1 cellular context compared by ENCODE assay signal in the genomic region with DNA sequence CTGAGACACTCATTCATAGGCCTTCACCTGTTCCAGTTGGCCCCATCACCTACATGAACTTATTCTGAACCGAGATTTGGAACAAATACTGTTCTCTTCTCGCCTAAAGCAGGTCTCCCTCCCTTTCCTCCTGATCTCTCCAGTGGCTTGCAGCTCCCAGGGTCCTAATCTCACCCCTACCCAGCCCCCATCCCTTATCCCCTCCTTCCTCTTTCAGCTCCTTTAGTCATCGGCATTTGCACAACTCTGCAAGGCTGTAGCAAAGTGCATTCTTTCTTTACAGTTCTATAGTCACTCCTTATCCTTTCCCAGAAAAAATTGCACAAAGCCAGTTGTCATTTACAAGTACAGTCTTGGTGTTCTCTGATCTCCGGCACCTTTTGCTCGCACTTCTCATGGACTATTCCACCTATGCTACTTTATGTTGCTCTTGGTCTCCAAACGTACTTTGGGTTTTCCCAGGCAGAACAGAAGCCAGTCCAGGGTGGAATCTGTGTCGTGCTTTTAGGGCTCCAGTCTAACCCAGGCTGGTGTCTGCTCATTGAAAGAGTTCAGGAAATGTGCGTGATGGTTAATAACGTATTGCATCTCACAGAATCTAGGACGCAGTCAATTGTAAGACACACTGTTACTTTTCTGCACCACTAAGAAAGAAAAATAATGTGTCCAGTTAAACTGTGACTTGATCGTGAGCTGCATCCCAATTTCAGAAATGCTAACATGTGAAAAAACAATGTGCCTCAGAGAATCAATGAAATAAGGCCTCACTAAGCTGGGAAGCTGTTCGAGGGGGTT.
TF ChIP-seq lines count a peak whose summit lies in the region.

No MANE protein-coding gene starts in this region.

TF ChIP-seq in GM23338, 12 proteins besides CTCF, POLR2A, EP300 and RAD21 (continued from another document):
- TF ChIP-seq, protein P1, sequence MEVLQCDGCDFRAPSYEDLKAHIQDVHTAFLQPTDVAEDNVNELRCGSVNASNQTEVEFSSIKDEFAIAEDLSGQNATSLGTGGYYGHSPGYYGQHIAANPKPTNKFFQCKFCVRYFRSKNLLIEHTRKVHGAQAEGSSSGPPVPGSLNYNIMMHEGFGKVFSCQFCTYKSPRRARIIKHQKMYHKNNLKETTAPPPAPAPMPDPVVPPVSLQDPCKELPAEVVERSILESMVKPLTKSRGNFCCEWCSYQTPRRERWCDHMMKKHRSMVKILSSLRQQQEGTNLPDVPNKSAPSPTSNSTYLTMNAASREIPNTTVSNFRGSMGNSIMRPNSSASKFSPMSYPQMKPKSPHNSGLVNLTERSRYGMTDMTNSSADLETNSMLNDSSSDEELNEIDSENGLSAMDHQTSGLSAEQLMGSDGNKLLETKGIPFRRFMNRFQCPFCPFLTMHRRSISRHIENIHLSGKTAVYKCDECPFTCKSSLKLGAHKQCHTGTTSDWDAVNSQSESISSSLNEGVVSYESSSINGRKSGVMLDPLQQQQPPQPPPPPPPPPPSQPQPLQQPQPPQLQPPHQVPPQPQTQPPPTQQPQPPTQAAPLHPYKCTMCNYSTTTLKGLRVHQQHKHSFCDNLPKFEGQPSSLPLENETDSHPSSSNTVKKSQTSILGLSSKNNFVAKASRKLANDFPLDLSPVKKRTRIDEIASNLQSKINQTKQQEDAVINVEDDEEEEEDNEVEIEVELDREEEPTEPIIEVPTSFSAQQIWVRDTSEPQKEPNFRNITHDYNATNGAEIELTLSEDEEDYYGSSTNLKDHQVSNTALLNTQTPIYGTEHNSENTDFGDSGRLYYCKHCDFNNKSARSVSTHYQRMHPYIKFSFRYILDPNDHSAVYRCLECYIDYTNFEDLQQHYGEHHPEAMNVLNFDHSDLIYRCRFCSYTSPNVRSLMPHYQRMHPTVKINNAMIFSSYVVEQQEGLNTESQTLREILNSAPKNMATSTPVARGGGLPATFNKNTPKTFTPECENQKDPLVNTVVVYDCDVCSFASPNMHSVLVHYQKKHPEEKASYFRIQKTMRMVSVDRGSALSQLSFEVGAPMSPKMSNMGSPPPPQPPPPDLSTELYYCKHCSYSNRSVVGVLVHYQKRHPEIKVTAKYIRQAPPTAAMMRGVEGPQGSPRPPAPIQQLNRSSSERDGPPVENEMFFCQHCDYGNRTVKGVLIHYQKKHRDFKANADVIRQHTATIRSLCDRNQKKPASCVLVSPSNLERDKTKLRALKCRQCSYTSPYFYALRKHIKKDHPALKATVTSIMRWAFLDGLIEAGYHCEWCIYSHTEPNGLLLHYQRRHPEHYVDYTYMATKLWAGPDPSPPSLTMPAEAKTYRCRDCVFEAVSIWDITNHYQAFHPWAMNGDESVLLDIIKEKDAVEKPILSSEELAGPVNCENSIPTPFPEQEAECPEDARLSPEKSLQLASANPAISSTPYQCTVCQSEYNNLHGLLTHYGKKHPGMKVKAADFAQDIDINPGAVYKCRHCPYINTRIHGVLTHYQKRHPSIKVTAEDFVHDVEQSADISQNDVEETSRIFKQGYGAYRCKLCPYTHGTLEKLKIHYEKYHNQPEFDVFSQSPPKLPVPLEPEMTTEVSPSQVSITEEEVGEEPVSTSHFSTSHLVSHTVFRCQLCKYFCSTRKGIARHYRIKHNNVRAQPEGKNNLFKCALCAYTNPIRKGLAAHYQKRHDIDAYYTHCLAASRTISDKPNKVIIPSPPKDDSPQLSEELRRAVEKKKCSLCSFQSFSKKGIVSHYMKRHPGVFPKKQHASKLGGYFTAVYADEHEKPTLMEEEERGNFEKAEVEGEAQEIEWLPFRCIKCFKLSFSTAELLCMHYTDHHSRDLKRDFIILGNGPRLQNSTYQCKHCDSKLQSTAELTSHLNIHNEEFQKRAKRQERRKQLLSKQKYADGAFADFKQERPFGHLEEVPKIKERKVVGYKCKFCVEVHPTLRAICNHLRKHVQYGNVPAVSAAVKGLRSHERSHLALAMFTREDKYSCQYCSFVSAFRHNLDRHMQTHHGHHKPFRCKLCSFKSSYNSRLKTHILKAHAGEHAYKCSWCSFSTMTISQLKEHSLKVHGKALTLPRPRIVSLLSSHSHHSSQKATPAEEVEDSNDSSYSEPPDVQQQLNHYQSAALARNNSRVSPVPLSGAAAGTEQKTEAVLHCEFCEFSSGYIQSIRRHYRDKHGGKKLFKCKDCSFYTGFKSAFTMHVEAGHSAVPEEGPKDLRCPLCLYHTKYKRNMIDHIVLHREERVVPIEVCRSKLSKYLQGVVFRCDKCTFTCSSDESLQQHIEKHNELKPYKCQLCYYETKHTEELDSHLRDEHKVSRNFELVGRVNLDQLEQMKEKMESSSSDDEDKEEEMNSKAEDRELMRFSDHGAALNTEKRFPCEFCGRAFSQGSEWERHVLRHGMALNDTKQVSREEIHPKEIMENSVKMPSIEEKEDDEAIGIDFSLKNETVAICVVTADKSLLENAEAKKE (CRISPR knock-in tag; IDR thresholded peaks at IDR 0.05): no peak
- TF ChIP-seq EZH2phosphoT487 (IDR thresholded peaks at IDR 0.05; ENCODE audit: unreplicated experiment): no peak
- TF ChIP-seq JUNB (IDR thresholded peaks at IDR 0.05; ENCODE audit: unreplicated experiment): no peak
- TF ChIP-seq CREB1 (CRISPR knock-in tag; IDR thresholded peaks at IDR 0.05; ENCODE audit: low read depth): no peak
- TF ChIP-seq, protein P2, sequence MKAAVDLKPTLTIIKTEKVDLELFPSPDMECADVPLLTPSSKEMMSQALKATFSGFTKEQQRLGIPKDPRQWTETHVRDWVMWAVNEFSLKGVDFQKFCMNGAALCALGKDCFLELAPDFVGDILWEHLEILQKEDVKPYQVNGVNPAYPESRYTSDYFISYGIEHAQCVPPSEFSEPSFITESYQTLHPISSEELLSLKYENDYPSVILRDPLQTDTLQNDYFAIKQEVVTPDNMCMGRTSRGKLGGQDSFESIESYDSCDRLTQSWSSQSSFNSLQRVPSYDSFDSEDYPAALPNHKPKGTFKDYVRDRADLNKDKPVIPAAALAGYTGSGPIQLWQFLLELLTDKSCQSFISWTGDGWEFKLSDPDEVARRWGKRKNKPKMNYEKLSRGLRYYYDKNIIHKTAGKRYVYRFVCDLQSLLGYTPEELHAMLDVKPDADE (IDR thresholded peaks at IDR 0.05): no peak
- TF ChIP-seq, protein P3, sequence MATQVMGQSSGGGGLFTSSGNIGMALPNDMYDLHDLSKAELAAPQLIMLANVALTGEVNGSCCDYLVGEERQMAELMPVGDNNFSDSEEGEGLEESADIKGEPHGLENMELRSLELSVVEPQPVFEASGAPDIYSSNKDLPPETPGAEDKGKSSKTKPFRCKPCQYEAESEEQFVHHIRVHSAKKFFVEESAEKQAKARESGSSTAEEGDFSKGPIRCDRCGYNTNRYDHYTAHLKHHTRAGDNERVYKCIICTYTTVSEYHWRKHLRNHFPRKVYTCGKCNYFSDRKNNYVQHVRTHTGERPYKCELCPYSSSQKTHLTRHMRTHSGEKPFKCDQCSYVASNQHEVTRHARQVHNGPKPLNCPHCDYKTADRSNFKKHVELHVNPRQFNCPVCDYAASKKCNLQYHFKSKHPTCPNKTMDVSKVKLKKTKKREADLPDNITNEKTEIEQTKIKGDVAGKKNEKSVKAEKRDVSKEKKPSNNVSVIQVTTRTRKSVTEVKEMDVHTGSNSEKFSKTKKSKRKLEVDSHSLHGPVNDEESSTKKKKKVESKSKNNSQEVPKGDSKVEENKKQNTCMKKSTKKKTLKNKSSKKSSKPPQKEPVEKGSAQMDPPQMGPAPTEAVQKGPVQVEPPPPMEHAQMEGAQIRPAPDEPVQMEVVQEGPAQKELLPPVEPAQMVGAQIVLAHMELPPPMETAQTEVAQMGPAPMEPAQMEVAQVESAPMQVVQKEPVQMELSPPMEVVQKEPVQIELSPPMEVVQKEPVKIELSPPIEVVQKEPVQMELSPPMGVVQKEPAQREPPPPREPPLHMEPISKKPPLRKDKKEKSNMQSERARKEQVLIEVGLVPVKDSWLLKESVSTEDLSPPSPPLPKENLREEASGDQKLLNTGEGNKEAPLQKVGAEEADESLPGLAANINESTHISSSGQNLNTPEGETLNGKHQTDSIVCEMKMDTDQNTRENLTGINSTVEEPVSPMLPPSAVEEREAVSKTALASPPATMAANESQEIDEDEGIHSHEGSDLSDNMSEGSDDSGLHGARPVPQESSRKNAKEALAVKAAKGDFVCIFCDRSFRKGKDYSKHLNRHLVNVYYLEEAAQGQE (IDR thresholded peaks at IDR 0.05; ENCODE audit: unreplicated experiment): no peak
- TF ChIP-seq NANOG (IDR thresholded peaks at IDR 0.05; ENCODE audit: borderline replicate concordance): no peak
- no peak for TF ChIP-seq POLR2AphosphoS5 (IDR thresholded peaks at IDR 0.05; ENCODE audit: low read depth)
- TF ChIP-seq EZH2 (IDR thresholded peaks at IDR 0.05; ENCODE audit: low read depth, unreplicated experiment): no peak
